In genomic region chr11:72823105-72823804, GRCh38 we compare ENCODE assay signal across 1 cellular context.
TF ChIP-seq lines count a peak whose summit lies in the region.

No MANE protein-coding gene starts in this region.

TF ChIP-seq in H1, 55 proteins besides CTCF, POLR2A, EP300 and RAD21:
- TF ChIP-seq PHF8 (conservative IDR thresholded peaks at IDR 0.05; ENCODE audit: low read depth, low read length) = no peak
